Comparison of ENCODE assay signal across 9 cellular contexts in the genomic region with DNA sequence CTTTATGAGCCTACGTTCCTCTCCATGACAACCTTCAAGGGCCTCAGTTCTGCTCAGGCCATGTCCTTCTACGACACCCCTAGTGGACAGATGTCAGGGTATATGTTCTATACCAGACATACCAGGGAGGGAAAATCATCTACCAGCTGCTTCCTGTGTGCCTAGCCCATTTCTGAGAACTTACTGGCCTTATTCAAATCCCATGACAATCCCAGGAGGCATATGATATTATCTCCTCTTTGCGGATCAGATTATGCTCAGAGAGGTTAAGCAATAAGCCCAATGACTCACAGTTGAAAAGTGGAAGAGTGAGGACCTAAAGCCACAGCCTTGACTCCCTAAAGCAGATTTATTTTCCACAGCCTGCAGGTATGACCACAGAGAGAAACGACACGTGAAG.
DNase-seq lines count a peak whose midpoint lies in the region; ATAC-seq, FAIRE-seq and TF ChIP-seq lines count a peak whose summit lies in the region.
"Had no signal": no experiment of that assay in that cellular context is flagged by ENCODE, and none has a peak within 500 bp of the region (broad histone marks: within the 10 kb centered on the region; RNA-seq: fewer than 3 reads in every experiment).

No MANE protein-coding gene starts in this region.

- H3K27me3 ChIP-seq in fibroblast of lung (ENCODE audit: control insufficient read depth, insufficient read depth, low read length) (no peaks in the 10 kb centered on the region), sigmoid colon (no peaks in the 10 kb centered on the region)

- intact Hi-C loops in sigmoid colon (cut with DNase I): loop anchor here (10.0 kb wide), 2 partner anchors 137 to 597 kb away; partner anchors contain the start of gene GLI3

- peak; percentile 70 for FAIRE-seq in H54 (lab: Jason Lieb, UNC)

- 74 to 82% methylated on average over 5 of the region's 5 CpGs for WGBS in sigmoid colon, 2 donors

- H2AFZ ChIP-seq in fibroblast of lung (ENCODE audit: low read length): no peak overlapping the region

- no peaks in the 10 kb centered on the region for H4K20me1 ChIP-seq in fibroblast of lung (ENCODE audit: control insufficient read depth, extremely low read depth, insufficient read depth, low read length)

- H3K27ac ChIP-seq in fibroblast of lung (ENCODE audit: insufficient read depth, low read length): peak overlapping the region; percentile 74
- peak overlapping the region; percentile 63 to 77 (median 72) for H3K27ac ChIP-seq in sigmoid colon

- TF ChIP-seq POLR2A in H54 (IDR thresholded peaks at IDR 0.05; ENCODE audit: low read depth, low read length): no peak
- no peak for TF ChIP-seq POLR2A in sigmoid colon (IDR thresholded peaks at IDR 0.05)

- ATAC-seq in HG03378 (IDR thresholded peaks at IDR 0.05; ENCODE audit: unreplicated experiment) (no peak), GM21447 (IDR thresholded peaks at IDR 0.05; ENCODE audit: unreplicated experiment) (no peak)

- H3K36me3 ChIP-seq in fibroblast of lung (ENCODE audit: control insufficient read depth, insufficient read depth, low read length): no peaks in the 10 kb centered on the region
- H3K36me3 ChIP-seq in sigmoid colon: peaks cover 0 to 5% (median 0%) of the 10 kb centered on the region in 4 donors

- H3K4me3 ChIP-seq in fibroblast of lung (replicated peaks in 1 of 4; ENCODE audit: control extremely low read depth in 1 of 4, insufficient read depth in 1 of 4, low read depth in 3 of 4, low read length in 4 of 4): no peak overlapping the region
- no peak overlapping the region for H3K4me3 ChIP-seq in sigmoid colon

- peak; percentile 10 to 31 for TF ChIP-seq CTCF in fibroblast of lung (conservative IDR thresholded peaks at IDR 0.05 in 1 of 2, IDR thresholded peaks at IDR 0.05 in 1 of 2; ENCODE audit: low read depth in 1 of 2, low read length in 2 of 2)
- TF ChIP-seq CTCF in sigmoid colon (IDR thresholded peaks at IDR 0.05): no peak

- no peaks in the 10 kb centered on the region for H3K79me2 ChIP-seq in fibroblast of lung (ENCODE audit: control insufficient read depth, insufficient read depth, low read length)

- H3K9ac ChIP-seq in fibroblast of lung (ENCODE audit: insufficient read depth, low read length): no peak overlapping the region

- no peak for TF ChIP-seq EP300 in sigmoid colon (IDR thresholded peaks at IDR 0.05)

- H3K4me1 ChIP-seq in fibroblast of lung (ENCODE audit: control insufficient read depth, extremely low read depth, insufficient read depth, low read length) (peaks cover 37% of the 10 kb centered on the region), sigmoid colon (peaks cover 0 to 52% (median 37%) of the 10 kb centered on the region in 4 donors)

- H3K4me2 ChIP-seq in fibroblast of lung (ENCODE audit: extremely low read depth, insufficient read depth, low read length): peak overlapping the region; percentile 52

- peak; percentile 63 for DNase-seq in H54 (ENCODE audit: insufficient read length, low spot score)
- DNase-seq in RKO (ENCODE audit: low spot score): peak; percentile 14
- DNase-seq in fibroblast of lung (ENCODE audit: low read depth in 2 of 2): peak; percentile 82 to 85
- DNase-seq in sigmoid colon: no peak
- no peak for DNase-seq in NCI-H446 treated with DMSO at 0.1 percent for 48 hours (lab: John Stamatoyannopoulos, UW)
- no peak for DNase-seq in COR-L47 (lab: John Stamatoyannopoulos, UW)
- DNase-seq: NCI-H1092 had no signal

- H3K9me3 ChIP-seq in fibroblast of lung (ENCODE audit: control insufficient read depth, insufficient read depth, low read depth, low read length) (no peaks in the 10 kb centered on the region), sigmoid colon (no peaks in the 10 kb centered on the region)

Comparison
In these comparisons a context has a peak if more than half of its experiments do, and no peak if none do; other contexts are left out.
1. DNase-seq: peak in H54 (single experiment), RKO (single experiment) and fibroblast of lung (2 of 2); none in sigmoid colon (single experiment), NCI-H446 treated with DMSO at 0.1 percent for 48 hours (single experiment) and COR-L47 (single experiment).
2. CTCF ChIP-seq: peak in fibroblast of lung (2 of 2); none in sigmoid colon (0 of 4).